ENCODE assay signal across 8 cellular contexts in the genomic region with DNA sequence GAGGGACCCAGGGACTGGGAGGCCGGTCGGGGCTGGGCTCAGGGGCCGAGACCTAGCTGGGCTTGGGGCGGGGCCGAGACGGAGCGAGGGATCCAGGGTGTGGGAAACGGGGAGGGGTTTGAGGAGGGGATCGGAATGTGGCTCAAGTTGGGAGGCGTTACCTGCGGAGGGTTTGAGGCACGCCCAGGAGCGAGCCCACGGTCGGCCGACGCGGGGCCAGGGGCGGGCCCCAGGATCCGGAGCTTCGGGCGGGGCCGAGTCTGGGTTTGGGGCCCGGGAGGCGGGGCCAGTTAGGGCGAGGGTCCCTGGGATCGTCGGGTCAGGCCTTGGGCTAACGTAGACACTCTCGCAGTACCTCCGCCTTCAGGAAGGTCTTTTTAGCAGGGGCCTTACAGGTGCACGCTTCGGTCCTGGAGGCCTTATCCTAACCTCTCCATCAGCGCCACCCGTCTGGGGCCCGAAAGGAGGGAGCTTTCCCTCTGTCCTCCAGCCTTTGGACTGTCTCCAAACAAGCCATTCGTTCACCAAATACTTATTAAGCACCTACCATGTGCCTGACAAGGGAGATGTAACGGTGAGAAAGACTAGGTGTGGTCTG.
A peak's percentile ranks its signal among the peaks of the same experiment; 100 is the strongest.
DNase-seq lines count a peak whose midpoint lies in the region; ATAC-seq and TF ChIP-seq lines count a peak whose summit lies in the region.
"Not testable (repeated sequence)": the region's sequence is repeated elsewhere in the genome, so short reads cannot be mapped to it uniquely, and the experiment has no call there.

No MANE protein-coding gene starts in this region.

- DNase-seq in CD4-positive, CD25-positive, alpha-beta regulatory T cell: peak in 1 of 3 donors; percentile 82
- peak; percentile 46 for DNase-seq in H4 (ENCODE audit: low spot score)
- DNase-seq in NCI-H1436 (lab: John Stamatoyannopoulos, UW): peak; percentile 75
- peak; percentile 85 for DNase-seq in SK-N-DZ (ENCODE audit: low spot score)
- not testable (repeated sequence) for DNase-seq in ascending aorta (ENCODE audit: low spot score in 2 of 2); mucosa of descending colon; stimulated activated naive CD8-positive, alpha-beta T cell treated with anti-CD3 and anti-CD28 coated beads, Interleukin-15, amount 100 ng/mL, for 72 hours
- peak; percentile 10 to 41 for DNase-seq in foreskin fibroblast

- peak overlapping the region; percentile 86 to 100 (median 94) for H3K27ac Mint-ChIP-seq in CD4-positive, CD25-positive, alpha-beta regulatory T cell
- H3K27ac Mint-ChIP-seq in stimulated activated naive CD8-positive, alpha-beta T cell treated with anti-CD3 and anti-CD28 coated beads, Interleukin-15, amount 100 ng/mL, for 72 hours: peak overlapping the region in 1 of 2 donors; percentile 92

- not testable (repeated sequence) for H3K36me3 Mint-ChIP-seq in CD4-positive, CD25-positive, alpha-beta regulatory T cell

- H3K27ac ChIP-seq in CD4-positive, CD25-positive, alpha-beta regulatory T cell (ENCODE audit: insufficient read depth, low read length, poor library complexity, severe bottlenecking): peak overlapping the region; percentile 86
- peak overlapping the region; percentile 96 to 97 for H3K27ac ChIP-seq in ascending aorta

- H3K27me3 ChIP-seq in CD4-positive, CD25-positive, alpha-beta regulatory T cell (ENCODE audit: control insufficient read depth, insufficient read depth, low read length); ascending aorta: not testable (repeated sequence)

- peak overlapping the region; percentile 94 to 100 (median 98) for H3K4me3 Mint-ChIP-seq in CD4-positive, CD25-positive, alpha-beta regulatory T cell
- peak overlapping the region; percentile 75 to 93 for H3K4me3 Mint-ChIP-seq in stimulated activated naive CD8-positive, alpha-beta T cell treated with anti-CD3 and anti-CD28 coated beads, Interleukin-15, amount 100 ng/mL, for 72 hours

- not testable (repeated sequence) for ATAC-seq in CD4-positive, CD25-positive, alpha-beta regulatory T cell (ENCODE audit: low read depth in 2 of 2); mucosa of descending colon; stimulated activated naive CD8-positive, alpha-beta T cell treated with anti-CD3 and anti-CD28 coated beads, Interleukin-15, amount 100 ng/mL, for 72 hours

- peak overlapping the region; percentile 55 for H3K4me3 ChIP-seq in CD4-positive, CD25-positive, alpha-beta regulatory T cell (ENCODE audit: low read depth, low read length)
- peak overlapping the region; percentile 75 to 97 for H3K4me3 ChIP-seq in ascending aorta
- H3K4me3 ChIP-seq in foreskin fibroblast (ENCODE audit: low read depth in 1 of 2, low read length in 2 of 2): peak overlapping the region; percentile 55 to 59
- peak overlapping the region; percentile 17 for H3K4me3 ChIP-seq in mucosa of descending colon

- intact Hi-C loops in ascending aorta (cut with DNase I): loop anchor here (10.0 kb wide), 1 partner anchor 349 kb away; the partner anchor contains the start of gene ZNF717
- intact Hi-C loops in mucosa of descending colon (cut with DNase I, micrococcal nuclease): not testable (repeated sequence)

- not testable (repeated sequence) for H3K36me3 ChIP-seq in CD4-positive, CD25-positive, alpha-beta regulatory T cell (ENCODE audit: control insufficient read depth, insufficient read depth, low read length); ascending aorta; mucosa of descending colon (ENCODE audit: low read depth)

- H3K4me1 Mint-ChIP-seq in CD4-positive, CD25-positive, alpha-beta regulatory T cell: peaks cover 0 to 26% (median 9%) of the 10 kb centered on the region in 4 donors
- H3K4me1 Mint-ChIP-seq in stimulated activated naive CD8-positive, alpha-beta T cell treated with anti-CD3 and anti-CD28 coated beads, Interleukin-15, amount 100 ng/mL, for 72 hours: peaks cover 13% of the 10 kb centered on the region

- not testable (repeated sequence) for H3K9me3 Mint-ChIP-seq in CD4-positive, CD25-positive, alpha-beta regulatory T cell; stimulated activated naive CD8-positive, alpha-beta T cell treated with anti-CD3 and anti-CD28 coated beads, Interleukin-15, amount 100 ng/mL, for 72 hours

- TF ChIP-seq CTCF in ascending aorta (IDR thresholded peaks at IDR 0.05); foreskin fibroblast (IDR thresholded peaks at IDR 0.05; ENCODE audit: low read depth, low read length); mucosa of descending colon (IDR thresholded peaks at IDR 0.05): not testable (repeated sequence)

- not testable (repeated sequence) for H3K9me3 ChIP-seq in CD4-positive, CD25-positive, alpha-beta regulatory T cell (ENCODE audit: control insufficient read depth in 2 of 2, low read length in 2 of 2); ascending aorta; mucosa of descending colon

- H3K4me1 ChIP-seq in CD4-positive, CD25-positive, alpha-beta regulatory T cell (ENCODE audit: control insufficient read depth, insufficient read depth, low read length, poor library complexity, severe bottlenecking); mucosa of descending colon (ENCODE audit: low read depth): not testable (repeated sequence)
- peaks cover 0 to 23% of the 10 kb centered on the region in 2 donors for H3K4me1 ChIP-seq in ascending aorta

- not testable (repeated sequence) for H3K27me3 Mint-ChIP-seq in CD4-positive, CD25-positive, alpha-beta regulatory T cell; stimulated activated naive CD8-positive, alpha-beta T cell treated with anti-CD3 and anti-CD28 coated beads, Interleukin-15, amount 100 ng/mL, for 72 hours

Comparison
In these comparisons a context has a peak if more than half of its experiments do, and no peak if none do; other contexts are left out.
1. H3K4me3 ChIP-seq: peak in every context shown above with its lines; median percentile 86 in ascending aorta; 57 in foreskin fibroblast; 55 in CD4-positive, CD25-positive, alpha-beta regulatory T cell; 17 in mucosa of descending colon.